27 cellular contexts compared by ENCODE assay signal in the genomic region with DNA sequence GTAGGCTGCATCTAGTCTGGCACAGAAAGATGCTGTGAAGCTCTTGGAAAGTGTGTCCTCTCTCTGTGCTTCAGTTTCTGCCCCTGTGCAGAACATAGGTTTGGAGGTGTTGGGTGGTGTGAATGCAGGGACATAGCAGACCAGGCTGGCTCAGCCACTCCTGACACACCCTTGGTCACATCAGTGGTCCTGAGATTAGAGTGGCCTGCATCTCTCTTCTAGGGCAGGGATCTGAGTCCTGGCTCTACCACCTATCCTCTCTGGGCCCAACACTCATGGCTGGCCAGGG. TPM values are rescaled to one million over a fixed set of nuclear protein-coding genes. Genes with fewer than 3 reads are reported as not detected.
DNase-seq lines count a peak whose midpoint lies in the region.
"Had no signal": no experiment of that assay in that cellular context is flagged by ENCODE, and none has a peak within 500 bp of the region (broad histone marks: within the 10 kb centered on the region; RNA-seq: fewer than 3 reads in every experiment).

No MANE protein-coding gene starts in this region.

- peak overlapping the region; percentile 17 for H3K27ac ChIP-seq in temporal lobe (ENCODE audit: low read depth, low read length)
- H3K27ac ChIP-seq in GM23248, result no peak overlapping the region
- H3K27ac ChIP-seq: psoas muscle had no signal

- in situ Hi-C loops in GM23248 (cut with MboI), result no loop called here

- DNase-seq in activated naive CD4-positive, alpha-beta T cell treated with anti-CD3 and anti-CD28 coated beads, Interleukin-2, amount 50 U/mL, for 16 hours, result no peak
- DNase-seq in immature natural killer cell (no peak), GM23248 (no peak), kidney glomerular epithelial cell (lab: John Stamatoyannopoulos, UW) (no peak), NCI-H69 (lab: John Stamatoyannopoulos, UW) (no peak)
- DNase-seq: activated CD4-positive, alpha-beta memory T cell treated with anti-CD3 and anti-CD28 coated beads for 36 hours; BE2C; dorsolateral prefrontal cortex; EL; GOT3; mesendoderm; MM.1S; NCI-H1417 treated with DMSO at 0.1 percent for 48 hours; psoas muscle; small intestine; stimulated activated naive B cell treated with anti-CD40 and anti-IgM and Interleukin-4, amounts not matched to agents 10 μg/mL and 1 μg/mL and 100 μg/mL, for 72 hours; T1000; tibial artery had no signal

- H4K20me1 ChIP-seq in GM23248 (ENCODE audit: insufficient read depth), result no peaks in the 10 kb centered on the region

- H3K9me3 ChIP-seq in GM23248 (ENCODE audit: low read depth), result no peaks in the 10 kb centered on the region
- H3K9me3 ChIP-seq: A549, BE2C, psoas muscle, tibial artery had no signal

- no peaks in the 10 kb centered on the region for H3K27me3 ChIP-seq in GM23248 (replicated peaks; ENCODE audit: insufficient read depth)
- H3K27me3 ChIP-seq: BE2C, dorsolateral prefrontal cortex, tibial artery had no signal

- no peak overlapping the region for H3K27ac Mint-ChIP-seq in activated naive CD4-positive, alpha-beta T cell treated with anti-CD3 and anti-CD28 coated beads, Interleukin-2, amount 50 U/mL, for 24 hours
- H3K27ac Mint-ChIP-seq in IgD-negative memory B cell (peak overlapping the region; percentile 79 to 90 (median 83)), immature natural killer cell (no peak overlapping the region)
- H3K27ac Mint-ChIP-seq: activated CD4-positive, alpha-beta memory T cell treated with anti-CD3 and anti-CD28 coated beads for 36 hours; WTC11 had no signal

- peaks cover 7% of the 10 kb centered on the region for H3K27me3 Mint-ChIP-seq in activated naive CD4-positive, alpha-beta T cell treated with anti-CD3 and anti-CD28 coated beads, Interleukin-2, amount 50 U/mL, for 24 hours
- no peaks in the 10 kb centered on the region for H3K27me3 Mint-ChIP-seq in IgD-negative memory B cell
- peaks cover 2 to 9% (median 9%) of the 10 kb centered on the region in 3 donors for H3K27me3 Mint-ChIP-seq in immature natural killer cell (ENCODE audit: low read depth in 3 of 3)
- H3K27me3 Mint-ChIP-seq: stimulated activated naive B cell treated with anti-CD40 and anti-IgM and Interleukin-4, amounts not matched to agents 10 μg/mL and 1 μg/mL and 100 μg/mL, for 72 hours had no signal

- H3K9me2 ChIP-seq in GM23248 (ENCODE audit: insufficient read depth), result no peaks in the 10 kb centered on the region

- H2AFZ ChIP-seq in GM23248, result no peak overlapping the region

- peaks cover 17% of the 10 kb centered on the region for H3K79me2 ChIP-seq in GM23248 (ENCODE audit: insufficient read depth)

- peaks cover 19% of the 10 kb centered on the region for H3F3A ChIP-seq in GM23248 (ENCODE audit: insufficient read depth)

- H3K36me3 Mint-ChIP-seq in activated naive CD4-positive, alpha-beta T cell treated with anti-CD3 and anti-CD28 coated beads, Interleukin-2, amount 50 U/mL, for 24 hours, result no peaks in the 10 kb centered on the region
- no peaks in the 10 kb centered on the region for H3K36me3 Mint-ChIP-seq in IgD-negative memory B cell
- peaks cover 0 to 3% (median 0%) of the 10 kb centered on the region in 3 donors for H3K36me3 Mint-ChIP-seq in immature natural killer cell
- H3K36me3 Mint-ChIP-seq: activated CD4-positive, alpha-beta memory T cell treated with anti-CD3 and anti-CD28 coated beads for 36 hours; WTC11 had no signal

- peak overlapping the region; percentile 44 for H3K4me3 Mint-ChIP-seq in activated naive CD4-positive, alpha-beta T cell treated with anti-CD3 and anti-CD28 coated beads, Interleukin-2, amount 50 U/mL, for 24 hours
- peak overlapping the region in 3 of 4 donors; percentile 44 to 73 (median 70) for H3K4me3 Mint-ChIP-seq in IgD-negative memory B cell
- H3K4me3 Mint-ChIP-seq in immature natural killer cell, result peak overlapping the region; percentile 27 to 58 (median 53)
- H3K4me3 Mint-ChIP-seq: activated CD4-positive, alpha-beta memory T cell treated with anti-CD3 and anti-CD28 coated beads for 36 hours had no signal

- peaks cover 6% of the 10 kb centered on the region for H3K4me1 Mint-ChIP-seq in activated naive CD4-positive, alpha-beta T cell treated with anti-CD3 and anti-CD28 coated beads, Interleukin-2, amount 50 U/mL, for 24 hours
- H3K4me1 Mint-ChIP-seq in IgD-negative memory B cell (peaks cover 7 to 29% (median 22%) of the 10 kb centered on the region in 3 donors), immature natural killer cell (peaks cover 0 to 13% of the 10 kb centered on the region in 2 donors)

- no peak overlapping the region for H3K4me2 ChIP-seq in GM23248 (ENCODE audit: unreplicated experiment)
- H3K4me2 ChIP-seq: A549 had no signal

- H3K4me3 ChIP-seq in GM23248, result no peak overlapping the region
- H3K4me3 ChIP-seq: A549, dorsolateral prefrontal cortex, psoas muscle, tibial artery had no signal

- no peak overlapping the region for H3K9ac ChIP-seq in GM23248

- H3K4me1 ChIP-seq in GM23248 (ENCODE audit: insufficient read depth), result peaks cover 12% of the 10 kb centered on the region
- H3K4me1 ChIP-seq: BE2C had no signal

- H3K36me3 ChIP-seq in GM23248 (ENCODE audit: low read depth), result no peaks in the 10 kb centered on the region
- H3K36me3 ChIP-seq: tibial artery had no signal

- no peaks in the 10 kb centered on the region for H3K9me3 Mint-ChIP-seq in activated naive CD4-positive, alpha-beta T cell treated with anti-CD3 and anti-CD28 coated beads, Interleukin-2, amount 50 U/mL, for 24 hours
- H3K9me3 Mint-ChIP-seq in IgD-negative memory B cell (no peaks in the 10 kb centered on the region), immature natural killer cell (no peaks in the 10 kb centered on the region)
- H3K9me3 Mint-ChIP-seq: activated CD4-positive, alpha-beta memory T cell treated with anti-CD3 and anti-CD28 coated beads for 36 hours; stimulated activated naive B cell treated with anti-CD40 and anti-IgM and Interleukin-4, amounts not matched to agents 10 μg/mL and 1 μg/mL and 100 μg/mL, for 72 hours; WTC11 had no signal

RNA-seq across cellular contexts. Expression of a gene that starts 10.1 kb away (rescaled TPM):
- polyA plus RNA-seq in IgD-negative memory B cell (not detected), immature natural killer cell (under 1 TPM in 2 of 3 donors, not detected in 1; 0.38 to 0.55 TPM), GM23248 (2016; fragmentation: Nextera tagmentation; extraction: Ambion mirVana) (0.20 and 0.24 TPM in 2 replicates)
- not detected for total RNA-seq in temporal lobe
- 0.32 and 0.76 TPM in 2 replicates for total RNA-seq in GM23248 (2014; rRNA removed; shearing (Covaris generic))
- total RNA-seq: activated CD4-positive, alpha-beta memory T cell treated with anti-CD3 and anti-CD28 coated beads for 36 hours; cardiac septum; endothelial cell of umbilical vein; SK-MEL-5 had no signal
- polyA plus RNA-seq: endothelial cell of umbilical vein, neural cell had no signal

Comparison
In these comparisons a context has a peak if more than half of its experiments do, and no peak if none do; other contexts are left out.
1. H3K27ac Mint-ChIP-seq: peak in IgD-negative memory B cell (3 of 3); none in activated naive CD4-positive, alpha-beta T cell treated with anti-CD3 and anti-CD28 coated beads, Interleukin-2, amount 50 U/mL, for 24 hours (single experiment) and immature natural killer cell (0 of 6).
2. Peak in every context shown above with its lines, with median percentiles within 50 percentile points of each other: H3K4me3 Mint-ChIP-seq.